ENCODE assay signal across 8 cellular contexts in genomic region chr2:131093843-131094654, GRCh38. TPM values are rescaled to one million over a fixed set of nuclear protein-coding genes. Genes with fewer than 3 reads are reported as not detected.
DNase-seq lines count a peak whose midpoint lies in the region; ATAC-seq and TF ChIP-seq lines count a peak whose summit lies in the region.
"Not testable (repeated sequence)": the region's sequence is repeated elsewhere in the genome, so short reads cannot be mapped to it uniquely, and the experiment has no call there.

No MANE protein-coding gene starts in this region.

- POLR2A ChIA-PET in WTC11 (lab: Charles Lee) = interaction anchor here (0.7 to 2.6 kb wide), 7 partner anchors 10 to 250 kb away, joined by 3 to 15 read pairs (median 3); partner anchors contain the start of gene PLEKHB2

- TF ChIP-seq POLR2A in body of pancreas (IDR thresholded peaks at IDR 0.05) = not testable (repeated sequence)

- TF ChIP-seq RAD21 in Ishikawa (IDR thresholded peaks at IDR 0.05; ENCODE audit: low read depth) = not testable (repeated sequence)

- not testable (repeated sequence) for H3K27me3 ChIP-seq in body of pancreas; mucosa of stomach (ENCODE audit: control insufficient read depth, insufficient read depth, low read length)

- not testable (repeated sequence) for TF ChIP-seq EP300 in Ishikawa (IDR thresholded peaks at IDR 0.05; ENCODE audit: borderline replicate concordance)

- not testable (repeated sequence) for H3K9me3 Mint-ChIP-seq in WTC11; glutamatergic neuron (ENCODE audit: unreplicated experiment)

- WGBS in body of pancreas, 2 donors = 31% methylated on average over 32 to 34 of the region's 34 CpGs

- intact Hi-C loops in body of pancreas (cut with DNase I) = not testable (repeated sequence)

- H3K9me3 ChIP-seq in body of pancreas; mucosa of stomach (ENCODE audit: control insufficient read depth, low read length): not testable (repeated sequence)

- DNase-seq in AG09309 (ENCODE audit: low read depth); WTC11 (ENCODE audit: low spot score); glutamatergic neuron: not testable (repeated sequence)
- DNase-seq in body of pancreas = peak in 1 of 4 donors; percentile 27
- DNase-seq in stimulated activated CD4-positive, alpha-beta T cell treated with anti-CD3 and anti-CD28 coated beads, Interleukin-4, amount 100 ng/mL, for 1 hour = peak; percentile 12

- ATAC-seq in GM21360 (IDR thresholded peaks at IDR 0.05; ENCODE audit: unreplicated experiment) = peak; percentile 1
- ATAC-seq in WTC11, body of pancreas: not testable (repeated sequence)

- H3K27me3 Mint-ChIP-seq in WTC11 (ENCODE audit: low read depth); glutamatergic neuron (ENCODE audit: unreplicated experiment): not testable (repeated sequence)

- H3K4me3 ChIP-seq in AG09309 (ENCODE audit: control insufficient read depth, low read depth, low read length) = peak overlapping the region; percentile 47
- H3K4me3 ChIP-seq in body of pancreas = peak overlapping the region; percentile 42 to 83
- peak overlapping the region; percentile 71 for H3K4me3 ChIP-seq in mucosa of stomach (ENCODE audit: low read length)

- not testable (repeated sequence) for H3K36me3 ChIP-seq in body of pancreas (replicated peaks in 1 of 2; ENCODE audit: insufficient read depth in 1 of 2, low read depth in 2 of 2); mucosa of stomach (ENCODE audit: control insufficient read depth, insufficient read depth, low read length)

- peak overlapping the region; percentile 91 for H3K4me3 Mint-ChIP-seq in WTC11
- H3K4me3 Mint-ChIP-seq in glutamatergic neuron (ENCODE audit: unreplicated experiment) = peak overlapping the region; percentile 96

- H3K36me3 Mint-ChIP-seq in WTC11 = peaks cover 15% of the 10 kb centered on the region; the same call in 1 of the 2 replicates
- H3K36me3 Mint-ChIP-seq in glutamatergic neuron (ENCODE audit: unreplicated experiment) = not testable (repeated sequence)

- TF ChIP-seq CTCF in AG09309 (IDR thresholded peaks at IDR 0.05; ENCODE audit: control insufficient read depth, insufficient read depth, low read depth, low read length, missing control alignments); WTC11 (IDR thresholded peaks at IDR 0.05); body of pancreas (IDR thresholded peaks at IDR 0.05); glutamatergic neuron (IDR thresholded peaks at IDR 0.05; ENCODE audit: partially characterized antibody, unreplicated experiment): not testable (repeated sequence)

- H3K27ac Mint-ChIP-seq in WTC11 = peak overlapping the region; percentile 95
- H3K27ac Mint-ChIP-seq in glutamatergic neuron (ENCODE audit: unreplicated experiment) = peak overlapping the region; percentile 95

- peak overlapping the region; percentile 94 for H3K9ac ChIP-seq in mucosa of stomach (ENCODE audit: low read length)

- H3K4me1 Mint-ChIP-seq in WTC11; glutamatergic neuron (ENCODE audit: low read depth, unreplicated experiment): not testable (repeated sequence)

- CTCF ChIA-PET in WTC11 (lab: Charles Lee) = interaction anchor here (0.7 to 1.8 kb wide), 6 partner anchors 9 to 174 kb away, joined by 3 to 5 read pairs (median 4); partner anchors contain the start of gene PLEKHB2

- peak overlapping the region; percentile 92 to 99 (median 98) for H3K27ac ChIP-seq in body of pancreas

- peaks cover 26% of the 10 kb centered on the region for H3K4me1 ChIP-seq in body of pancreas
- H3K4me1 ChIP-seq in mucosa of stomach (ENCODE audit: control insufficient read depth, insufficient read depth, low read length) = not testable (repeated sequence)

TF ChIP-seq in Ishikawa, 13 proteins besides CTCF, POLR2A, EP300 and RAD21:
- peak; percentile 63; the same call in 1 of the 2 replicates for TF ChIP-seq EGR1 (IDR thresholded peaks at IDR 0.05)

RNA-seq across cellular contexts. Expression of gene FAM168B, which starts 0.8 kb away (rescaled TPM):
- total RNA-seq in WTC11 (2021) (63.9 to 74.9 TPM (median 68.7 TPM) in 3 replicates), body of pancreas (10 to 100 TPM; 39.7 to 56.7 TPM), glutamatergic neuron (ENCODE audit: unreplicated experiment) (118 TPM)

RNA-seq across cellular contexts. Expression of gene PLEKHB2, which starts 11.1 kb away (rescaled TPM):
- total RNA-seq in WTC11 (2021) (62.1 to 65.6 TPM (median 63.1 TPM) in 3 replicates), body of pancreas (10 to 100 TPM; 22.4 to 35.0 TPM), glutamatergic neuron (ENCODE audit: unreplicated experiment) (42.4 TPM)
